Comparison of ENCODE assay signal across 14 cellular contexts in genomic region chr3:6249679-6250078, GRCh38.
A peak's percentile ranks its signal among the peaks of the same experiment; 100 is the strongest.
DNase-seq lines count a peak whose midpoint lies in the region; ATAC-seq and TF ChIP-seq lines count a peak whose summit lies in the region.
"Had no signal": no experiment of that assay in that cellular context is flagged by ENCODE, and none has a peak within 500 bp of the region (broad histone marks: within the 10 kb centered on the region; RNA-seq: fewer than 3 reads in every experiment).

No MANE protein-coding gene starts in this region.

- WGBS in tibial nerve, 2 donors, result 74 to 86% methylated on average over 3 of the region's 3 CpGs

- H3K36me3 ChIP-seq in SU-DHL-6 (ENCODE audit: low read length), result no peaks in the 10 kb centered on the region
- H3K36me3 ChIP-seq in tibial nerve, result no peaks in the 10 kb centered on the region
- H3K36me3 ChIP-seq: SJSA1 had no signal

- H3F3A ChIP-seq in SU-DHL-6 (ENCODE audit: insufficient read depth), result 0 out of 2 replicates have a peak, but pooled peaks cover 3% of the 10 kb centered on the region

- in situ Hi-C loops in GM13976 (cut with MboI; ENCODE audit: low sequenced_read_pairs, unreplicated experiment), result no loop called here

- TF ChIP-seq CTCF in SU-DHL-6 (IDR thresholded peaks at IDR 0.05; ENCODE audit: insufficient read depth, low read length, poor library complexity, severe bottlenecking), result no peak
- TF ChIP-seq CTCF in GM13976 (IDR thresholded peaks at IDR 0.05; ENCODE audit: borderline replicate concordance, control extremely low read depth, extremely low read depth, insufficient read depth, missing control alignments), result no peak
- no peak for TF ChIP-seq CTCF in tibial nerve (IDR thresholded peaks at IDR 0.05)

- H3K27me3 ChIP-seq in SU-DHL-6 (ENCODE audit: low read length) (no peaks in the 10 kb centered on the region), tibial nerve (no peaks in the 10 kb centered on the region)
- H3K27me3 ChIP-seq: hepatocyte, SJSA1 had no signal

- H2AFZ ChIP-seq in SU-DHL-6 (ENCODE audit: low read depth, low read length, severe bottlenecking), result peak overlapping the region; percentile 37
- H2AFZ ChIP-seq: hepatocyte had no signal

- no peak for TF ChIP-seq POLR2A in GM18505 (IDR thresholded peaks at IDR 0.05; ENCODE audit: borderline replicate concordance, extremely low read depth, insufficient read depth, insufficient read length)
- TF ChIP-seq POLR2A in tibial nerve (IDR thresholded peaks at IDR 0.05), result no peak

- no peaks in the 10 kb centered on the region for H3K79me2 ChIP-seq in SU-DHL-6 (ENCODE audit: insufficient read depth, low read length)
- H3K79me2 ChIP-seq: hepatocyte had no signal

- H3K4me2 ChIP-seq in SU-DHL-6 (ENCODE audit: low read depth, low read length, poor library complexity, severe bottlenecking), result peak overlapping the region; percentile 93
- H3K4me2 ChIP-seq: hepatocyte had no signal

- H3K9ac ChIP-seq in SU-DHL-6 (ENCODE audit: low read length), result no peak overlapping the region; the same call in 1 of the 2 replicates

- no peaks in the 10 kb centered on the region for H4K20me1 ChIP-seq in SU-DHL-6 (ENCODE audit: low read depth, low read length)

- H3K27ac ChIP-seq in SU-DHL-6 (ENCODE audit: low read depth, low read length), result peak overlapping the region; percentile 84
- no peak overlapping the region for H3K27ac ChIP-seq in tibial nerve
- H3K27ac ChIP-seq: hepatocyte, SJSA1 had no signal

- DNase-seq in retina (no peak), GM13976 (ENCODE audit: low spot score) (no peak), tibial nerve (ENCODE audit: low spot score in 2 of 2) (no peak)
- no peak for DNase-seq in activated T-cell treated with anti-CD3 and anti-CD28 coated beads, Interleukin-2, amount 50 U/mL, for 1 hour
- DNase-seq: activated CD8-positive, alpha-beta T cell treated with anti-CD3 and anti-CD28 coated beads for 36 hours; left colon; NCI-H2029; stimulated activated CD4-positive, alpha-beta T cell treated with anti-CD3 and anti-CD28 coated beads, Interleukin-12 subunit alpha, Interleukin-12 subunit beta, amount 100 ng/mL, for 4 hours had no signal

- H3K9me2 ChIP-seq in SU-DHL-6 (replicated peaks; ENCODE audit: insufficient read depth, low read length), result no peaks in the 10 kb centered on the region

- H3K4me3 ChIP-seq in SU-DHL-6 (ENCODE audit: insufficient read depth, low read length, poor library complexity, severe bottlenecking), result peak overlapping the region; percentile 41
- H3K4me3 ChIP-seq in tibial nerve, result no peak overlapping the region
- H3K4me3 ChIP-seq: hepatocyte, SJSA1 had no signal

- no peak for TF ChIP-seq EP300 in tibial nerve (IDR thresholded peaks at IDR 0.05)

- ATAC-seq in GM18505 (IDR thresholded peaks at IDR 0.05; ENCODE audit: unreplicated experiment) (peak; percentile 66), GM21447 (IDR thresholded peaks at IDR 0.05; ENCODE audit: unreplicated experiment) (peak; percentile 66), HG03064 (IDR thresholded peaks at IDR 0.05; ENCODE audit: low read depth, unreplicated experiment) (peak; percentile 30)
- ATAC-seq: activated CD8-positive, alpha-beta T cell treated with anti-CD3 and anti-CD28 coated beads for 36 hours; left colon had no signal

- H3K9me3 ChIP-seq in SU-DHL-6 (ENCODE audit: insufficient read depth, low read length) (no peaks in the 10 kb centered on the region), tibial nerve (no peaks in the 10 kb centered on the region)
- H3K9me3 ChIP-seq: SJSA1 had no signal

- no peaks in the 10 kb centered on the region for H3K4me1 ChIP-seq in tibial nerve
- H3K4me1 ChIP-seq: SJSA1 had no signal
